27 cellular contexts compared by ENCODE assay signal in genomic region chrX:124413244-124413643, GRCh38.
"Had no signal": no experiment of that assay in that cellular context is flagged by ENCODE, and none has a peak within 500 bp of the region (broad histone marks: within the 10 kb centered on the region; RNA-seq: fewer than 3 reads in every experiment).

No MANE protein-coding gene starts in this region.

- H3K27ac Mint-ChIP-seq: dendritic cell treated with granulocyte-macrophage colony-stimulating factor and Interleukin-4, amounts not matched to agents 40 ng/mL and 50 ng/mL, for 4 days; effector memory CD8-positive, alpha-beta T cell; endodermal cell; mesothelial cell of epicardium had no signal

- FAIRE-seq: endometrium, islet of Langerhans, keratinocyte had no signal

- ATAC-seq: effector memory CD8-positive, alpha-beta T cell; esophagus mucosa; gastrocnemius medialis; heart right ventricle; left cardiac atrium; left lung; left ventricle myocardium superior; lower lobe of right lung; mucosa of descending colon had no signal

- DNase-seq: colonic mucosa; cortex of kidney; effector CD8-positive, alpha-beta T cell; effector memory CD8-positive, alpha-beta T cell; endodermal cell; erythroblast; esophagus squamous epithelium; foreskin fibroblast; foreskin melanocyte; gastrocnemius medialis; glutamatergic neuron; head of caudate nucleus; heart right ventricle; hippocampal formation; left cardiac atrium; left lung; left ventricle myocardium superior; lower lobe of right lung; mesenchymal stem cell; mucosa of descending colon; naive B cell had no signal

- H3K27me3 Mint-ChIP-seq: dendritic cell treated with granulocyte-macrophage colony-stimulating factor and Interleukin-4, amounts not matched to agents 40 ng/mL and 50 ng/mL, for 4 days; effector memory CD8-positive, alpha-beta T cell; naive B cell had no signal

- H3K4me3 Mint-ChIP-seq: dendritic cell treated with granulocyte-macrophage colony-stimulating factor and Interleukin-4, amounts not matched to agents 40 ng/mL and 50 ng/mL, for 4 days; effector memory CD8-positive, alpha-beta T cell; endodermal cell; mesothelial cell of epicardium; naive B cell had no signal

- H3K4me1 Mint-ChIP-seq: endodermal cell, mesothelial cell of epicardium, naive B cell had no signal

- H3K36me3 Mint-ChIP-seq: mesothelial cell of epicardium, naive B cell had no signal

- H3K9me3 Mint-ChIP-seq: dendritic cell treated with granulocyte-macrophage colony-stimulating factor and Interleukin-4, amounts not matched to agents 40 ng/mL and 50 ng/mL, for 4 days; effector memory CD8-positive, alpha-beta T cell; naive B cell had no signal
